Comparison of ENCODE assay signal across 1 cellular context in genomic region chr7:106869954-106870353, GRCh38.
TF ChIP-seq lines count a peak whose summit lies in the region.

No MANE protein-coding gene starts in this region.

TF ChIP-seq in K562, 482 proteins besides CTCF, POLR2A, EP300 and RAD21 (continued from another document and continues in another):
- peak; percentile 64; the same call in 1 of the 2 replicates for TF ChIP-seq SMAD4 (CRISPR knock-in tag; conservative IDR thresholded peaks at IDR 0.05)
- TF ChIP-seq NCOA6 (IDR thresholded peaks at IDR 0.05), result no peak
- TF ChIP-seq DNMT1 (IDR thresholded peaks at IDR 0.05), result no peak
- no peak for TF ChIP-seq CBX3 (IDR thresholded peaks at IDR 0.05; ENCODE audit: borderline replicate concordance in 1 of 2, low read length in 2 of 2)
- TF ChIP-seq MEIS2 (IDR thresholded peaks at IDR 0.05; ENCODE audit: partially characterized antibody), result peak; percentile 36
- TF ChIP-seq ZNF79 (CRISPR knock-in tag; IDR thresholded peaks at IDR 0.05; ENCODE audit: low read depth), result no peak
- TF ChIP-seq CGGBP1 (CRISPR knock-in tag; IDR thresholded peaks at IDR 0.05), result no peak
- no peak for TF ChIP-seq SIRT6 (IDR thresholded peaks at IDR 0.05; ENCODE audit: low read depth, low read length)
- TF ChIP-seq HOXB6 (CRISPR knock-in tag; IDR thresholded peaks at IDR 0.05; ENCODE audit: borderline replicate concordance), result no peak
- TF ChIP-seq RBFOX2 (IDR thresholded peaks at IDR 0.05; ENCODE audit: low read depth, low read length), result no peak
- TF ChIP-seq E2F3 (CRISPR knock-in tag; IDR thresholded peaks at IDR 0.05), result no peak
- no peak for TF ChIP-seq U2AF1 (optimal IDR thresholded peaks at IDR 0.05; ENCODE audit: low read depth, low read length)
- no peak for TF ChIP-seq SREBF2 (CRISPR knock-in tag; IDR thresholded peaks at IDR 0.05)
- TF ChIP-seq, protein P1, sequence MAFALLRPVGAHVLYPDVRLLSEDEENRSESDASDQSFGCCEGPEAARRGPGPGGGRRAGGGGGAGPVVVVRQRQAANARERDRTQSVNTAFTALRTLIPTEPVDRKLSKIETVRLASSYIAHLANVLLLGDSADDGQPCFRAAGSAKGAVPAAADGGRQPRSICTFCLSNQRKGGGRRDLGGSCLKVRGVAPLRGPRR (CRISPR knock-in tag; IDR thresholded peaks at IDR 0.05), result no peak
- no peak for TF ChIP-seq TCF7 (IDR thresholded peaks at IDR 0.05; ENCODE audit: borderline replicate concordance)
- TF ChIP-seq ZNF134 (CRISPR knock-in tag; conservative IDR thresholded peaks at IDR 0.05), result no peak
- no peak for TF ChIP-seq NR3C1 (CRISPR knock-in tag; IDR thresholded peaks at IDR 0.05)
- TF ChIP-seq, protein P2, sequence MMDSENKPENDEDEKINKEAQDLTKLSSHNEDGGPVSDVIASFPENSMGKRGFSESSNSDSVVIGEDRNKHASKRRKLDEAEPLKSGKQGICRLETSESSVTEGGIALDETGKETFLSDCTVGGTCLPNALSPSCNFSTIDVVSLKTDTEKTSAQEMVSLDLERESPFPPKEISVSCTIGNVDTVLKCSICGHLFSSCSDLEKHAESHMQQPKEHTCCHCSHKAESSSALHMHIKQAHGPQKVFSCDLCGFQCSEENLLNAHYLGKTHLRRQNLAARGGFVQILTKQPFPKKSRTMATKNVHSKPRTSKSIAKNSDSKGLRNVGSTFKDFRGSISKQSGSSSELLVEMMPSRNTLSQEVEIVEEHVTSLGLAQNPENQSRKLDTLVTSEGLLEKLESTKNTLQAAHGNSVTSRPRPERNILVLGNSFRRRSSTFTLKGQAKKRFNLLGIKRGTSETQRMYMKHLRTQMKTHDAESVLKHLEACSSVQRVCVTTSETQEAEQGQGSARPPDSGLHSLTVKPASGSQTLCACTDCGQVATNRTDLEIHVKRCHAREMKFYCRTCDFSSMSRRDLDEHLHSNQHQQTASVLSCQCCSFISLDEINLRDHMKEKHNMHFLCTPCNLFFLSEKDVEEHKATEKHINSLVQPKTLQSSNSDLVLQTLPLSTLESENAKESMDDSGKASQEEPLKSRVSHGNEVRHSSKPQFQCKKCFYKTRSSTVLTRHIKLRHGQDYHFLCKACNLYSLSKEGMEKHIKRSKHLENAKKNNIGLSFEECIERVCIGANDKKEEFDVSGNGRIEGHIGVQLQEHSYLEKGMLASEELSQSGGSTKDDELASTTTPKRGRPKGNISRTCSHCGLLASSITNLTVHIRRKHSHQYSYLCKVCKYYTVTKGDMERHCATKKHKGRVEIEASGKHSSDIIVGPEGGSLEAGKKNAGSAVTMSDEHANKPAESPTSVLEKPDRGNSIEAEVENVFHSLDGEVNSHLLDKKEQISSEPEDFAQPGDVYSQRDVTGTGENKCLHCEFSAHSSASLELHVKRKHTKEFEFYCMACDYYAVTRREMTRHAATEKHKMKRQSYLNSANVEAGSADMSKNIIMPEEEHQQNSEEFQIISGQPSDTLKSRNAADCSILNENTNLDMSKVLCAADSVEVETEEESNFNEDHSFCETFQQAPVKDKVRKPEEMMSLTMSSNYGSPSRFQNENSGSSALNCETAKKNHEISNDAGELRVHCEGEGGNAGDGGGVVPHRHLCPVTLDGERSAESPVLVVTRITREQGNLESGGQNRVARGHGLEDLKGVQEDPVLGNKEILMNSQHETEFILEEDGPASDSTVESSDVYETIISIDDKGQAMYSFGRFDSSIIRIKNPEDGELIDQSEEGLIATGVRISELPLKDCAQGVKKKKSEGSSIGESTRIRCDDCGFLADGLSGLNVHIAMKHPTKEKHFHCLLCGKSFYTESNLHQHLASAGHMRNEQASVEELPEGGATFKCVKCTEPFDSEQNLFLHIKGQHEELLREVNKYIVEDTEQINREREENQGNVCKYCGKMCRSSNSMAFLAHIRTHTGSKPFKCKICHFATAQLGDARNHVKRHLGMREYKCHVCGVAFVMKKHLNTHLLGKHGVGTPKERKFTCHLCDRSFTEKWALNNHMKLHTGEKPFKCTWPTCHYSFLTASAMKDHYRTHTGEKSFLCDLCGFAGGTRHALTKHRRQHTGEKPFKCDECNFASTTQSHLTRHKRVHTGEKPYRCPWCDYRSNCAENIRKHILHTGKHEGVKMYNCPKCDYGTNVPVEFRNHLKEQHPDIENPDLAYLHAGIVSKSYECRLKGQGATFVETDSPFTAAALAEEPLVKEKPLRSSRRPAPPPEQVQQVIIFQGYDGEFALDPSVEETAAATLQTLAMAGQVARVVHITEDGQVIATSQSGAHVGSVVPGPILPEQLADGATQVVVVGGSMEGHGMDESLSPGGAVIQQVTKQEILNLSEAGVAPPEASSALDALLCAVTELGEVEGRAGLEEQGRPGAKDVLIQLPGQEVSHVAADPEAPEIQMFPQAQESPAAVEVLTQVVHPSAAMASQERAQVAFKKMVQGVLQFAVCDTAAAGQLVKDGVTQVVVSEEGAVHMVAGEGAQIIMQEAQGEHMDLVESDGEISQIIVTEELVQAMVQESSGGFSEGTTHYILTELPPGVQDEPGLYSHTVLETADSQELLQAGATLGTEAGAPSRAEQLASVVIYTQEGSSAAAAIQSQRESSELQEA (IDR thresholded peaks at IDR 0.05; ENCODE audit: low read depth), result no peak
- 0 out of 2 replicates have a peak, but pooled peaks have one; percentile 25 for TF ChIP-seq JUND (IDR thresholded peaks at IDR 0.05; ENCODE audit: borderline replicate concordance, low read depth, low read length)
- no peak for TF ChIP-seq JUND (tag; IDR thresholded peaks at IDR 0.05; ENCODE audit: borderline replicate concordance, low read depth, low read length)
- TF ChIP-seq ZNF146 (CRISPR knock-in tag; IDR thresholded peaks at IDR 0.05; ENCODE audit: unreplicated experiment), result no peak
- no peak for TF ChIP-seq ZNF253 (CRISPR knock-in tag; conservative IDR thresholded peaks at IDR 0.05)
- no peak for TF ChIP-seq NCOA4 (IDR thresholded peaks at IDR 0.05; ENCODE audit: partially characterized antibody)
- no peak for TF ChIP-seq ZKSCAN8 (CRISPR knock-in tag; IDR thresholded peaks at IDR 0.05)
- no peak for TF ChIP-seq ZBTB17 (CRISPR knock-in tag; IDR thresholded peaks at IDR 0.05)
- TF ChIP-seq ZNF23 (CRISPR knock-in tag; IDR thresholded peaks at IDR 0.05), result no peak
- TF ChIP-seq, protein P3, sequence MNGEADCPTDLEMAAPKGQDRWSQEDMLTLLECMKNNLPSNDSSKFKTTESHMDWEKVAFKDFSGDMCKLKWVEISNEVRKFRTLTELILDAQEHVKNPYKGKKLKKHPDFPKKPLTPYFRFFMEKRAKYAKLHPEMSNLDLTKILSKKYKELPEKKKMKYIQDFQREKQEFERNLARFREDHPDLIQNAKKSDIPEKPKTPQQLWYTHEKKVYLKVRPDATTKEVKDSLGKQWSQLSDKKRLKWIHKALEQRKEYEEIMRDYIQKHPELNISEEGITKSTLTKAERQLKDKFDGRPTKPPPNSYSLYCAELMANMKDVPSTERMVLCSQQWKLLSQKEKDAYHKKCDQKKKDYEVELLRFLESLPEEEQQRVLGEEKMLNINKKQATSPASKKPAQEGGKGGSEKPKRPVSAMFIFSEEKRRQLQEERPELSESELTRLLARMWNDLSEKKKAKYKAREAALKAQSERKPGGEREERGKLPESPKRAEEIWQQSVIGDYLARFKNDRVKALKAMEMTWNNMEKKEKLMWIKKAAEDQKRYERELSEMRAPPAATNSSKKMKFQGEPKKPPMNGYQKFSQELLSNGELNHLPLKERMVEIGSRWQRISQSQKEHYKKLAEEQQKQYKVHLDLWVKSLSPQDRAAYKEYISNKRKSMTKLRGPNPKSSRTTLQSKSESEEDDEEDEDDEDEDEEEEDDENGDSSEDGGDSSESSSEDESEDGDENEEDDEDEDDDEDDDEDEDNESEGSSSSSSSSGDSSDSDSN (IDR thresholded peaks at IDR 0.05; ENCODE audit: borderline replicate concordance in 1 of 2, low read depth in 2 of 2, low read length in 2 of 2), result 0 out of 4 replicates have a peak, but pooled peaks of 1 of the 2 experiments have one; percentile 17
- TF ChIP-seq TEAD1 (CRISPR knock-in tag; IDR thresholded peaks at IDR 0.05), result no peak
- TF ChIP-seq, protein P4, sequence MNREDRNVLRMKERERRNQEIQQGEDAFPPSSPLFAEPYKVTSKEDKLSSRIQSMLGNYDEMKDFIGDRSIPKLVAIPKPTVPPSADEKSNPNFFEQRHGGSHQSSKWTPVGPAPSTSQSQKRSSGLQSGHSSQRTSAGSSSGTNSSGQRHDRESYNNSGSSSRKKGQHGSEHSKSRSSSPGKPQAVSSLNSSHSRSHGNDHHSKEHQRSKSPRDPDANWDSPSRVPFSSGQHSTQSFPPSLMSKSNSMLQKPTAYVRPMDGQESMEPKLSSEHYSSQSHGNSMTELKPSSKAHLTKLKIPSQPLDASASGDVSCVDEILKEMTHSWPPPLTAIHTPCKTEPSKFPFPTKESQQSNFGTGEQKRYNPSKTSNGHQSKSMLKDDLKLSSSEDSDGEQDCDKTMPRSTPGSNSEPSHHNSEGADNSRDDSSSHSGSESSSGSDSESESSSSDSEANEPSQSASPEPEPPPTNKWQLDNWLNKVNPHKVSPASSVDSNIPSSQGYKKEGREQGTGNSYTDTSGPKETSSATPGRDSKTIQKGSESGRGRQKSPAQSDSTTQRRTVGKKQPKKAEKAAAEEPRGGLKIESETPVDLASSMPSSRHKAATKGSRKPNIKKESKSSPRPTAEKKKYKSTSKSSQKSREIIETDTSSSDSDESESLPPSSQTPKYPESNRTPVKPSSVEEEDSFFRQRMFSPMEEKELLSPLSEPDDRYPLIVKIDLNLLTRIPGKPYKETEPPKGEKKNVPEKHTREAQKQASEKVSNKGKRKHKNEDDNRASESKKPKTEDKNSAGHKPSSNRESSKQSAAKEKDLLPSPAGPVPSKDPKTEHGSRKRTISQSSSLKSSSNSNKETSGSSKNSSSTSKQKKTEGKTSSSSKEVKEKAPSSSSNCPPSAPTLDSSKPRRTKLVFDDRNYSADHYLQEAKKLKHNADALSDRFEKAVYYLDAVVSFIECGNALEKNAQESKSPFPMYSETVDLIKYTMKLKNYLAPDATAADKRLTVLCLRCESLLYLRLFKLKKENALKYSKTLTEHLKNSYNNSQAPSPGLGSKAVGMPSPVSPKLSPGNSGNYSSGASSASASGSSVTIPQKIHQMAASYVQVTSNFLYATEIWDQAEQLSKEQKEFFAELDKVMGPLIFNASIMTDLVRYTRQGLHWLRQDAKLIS (CRISPR knock-in tag; IDR thresholded peaks at IDR 0.05), result no peak
- TF ChIP-seq, protein P5, sequence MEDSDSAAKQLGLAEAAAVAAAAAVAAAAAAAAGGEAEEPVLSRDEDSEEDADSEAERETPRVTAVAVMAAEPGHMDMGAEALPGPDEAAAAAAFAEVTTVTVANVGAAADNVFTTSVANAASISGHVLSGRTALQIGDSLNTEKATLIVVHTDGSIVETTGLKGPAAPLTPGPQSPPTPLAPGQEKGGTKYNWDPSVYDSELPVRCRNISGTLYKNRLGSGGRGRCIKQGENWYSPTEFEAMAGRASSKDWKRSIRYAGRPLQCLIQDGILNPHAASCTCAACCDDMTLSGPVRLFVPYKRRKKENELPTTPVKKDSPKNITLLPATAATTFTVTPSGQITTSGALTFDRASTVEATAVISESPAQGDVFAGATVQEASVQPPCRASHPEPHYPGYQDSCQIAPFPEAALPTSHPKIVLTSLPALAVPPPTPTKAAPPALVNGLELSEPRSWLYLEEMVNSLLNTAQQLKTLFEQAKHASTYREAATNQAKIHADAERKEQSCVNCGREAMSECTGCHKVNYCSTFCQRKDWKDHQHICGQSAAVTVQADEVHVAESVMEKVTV (CRISPR knock-in tag; IDR thresholded peaks at IDR 0.05), result no peak
- no peak for TF ChIP-seq ZNF445 (CRISPR knock-in tag; IDR thresholded peaks at IDR 0.05; ENCODE audit: low read depth)
- TF ChIP-seq SETDB1 (IDR thresholded peaks at IDR 0.05; ENCODE audit: low read length), result no peak
- no peak for TF ChIP-seq POLR2AphosphoS2 (IDR thresholded peaks at IDR 0.05; ENCODE audit: low read length)
- TF ChIP-seq, protein P6, sequence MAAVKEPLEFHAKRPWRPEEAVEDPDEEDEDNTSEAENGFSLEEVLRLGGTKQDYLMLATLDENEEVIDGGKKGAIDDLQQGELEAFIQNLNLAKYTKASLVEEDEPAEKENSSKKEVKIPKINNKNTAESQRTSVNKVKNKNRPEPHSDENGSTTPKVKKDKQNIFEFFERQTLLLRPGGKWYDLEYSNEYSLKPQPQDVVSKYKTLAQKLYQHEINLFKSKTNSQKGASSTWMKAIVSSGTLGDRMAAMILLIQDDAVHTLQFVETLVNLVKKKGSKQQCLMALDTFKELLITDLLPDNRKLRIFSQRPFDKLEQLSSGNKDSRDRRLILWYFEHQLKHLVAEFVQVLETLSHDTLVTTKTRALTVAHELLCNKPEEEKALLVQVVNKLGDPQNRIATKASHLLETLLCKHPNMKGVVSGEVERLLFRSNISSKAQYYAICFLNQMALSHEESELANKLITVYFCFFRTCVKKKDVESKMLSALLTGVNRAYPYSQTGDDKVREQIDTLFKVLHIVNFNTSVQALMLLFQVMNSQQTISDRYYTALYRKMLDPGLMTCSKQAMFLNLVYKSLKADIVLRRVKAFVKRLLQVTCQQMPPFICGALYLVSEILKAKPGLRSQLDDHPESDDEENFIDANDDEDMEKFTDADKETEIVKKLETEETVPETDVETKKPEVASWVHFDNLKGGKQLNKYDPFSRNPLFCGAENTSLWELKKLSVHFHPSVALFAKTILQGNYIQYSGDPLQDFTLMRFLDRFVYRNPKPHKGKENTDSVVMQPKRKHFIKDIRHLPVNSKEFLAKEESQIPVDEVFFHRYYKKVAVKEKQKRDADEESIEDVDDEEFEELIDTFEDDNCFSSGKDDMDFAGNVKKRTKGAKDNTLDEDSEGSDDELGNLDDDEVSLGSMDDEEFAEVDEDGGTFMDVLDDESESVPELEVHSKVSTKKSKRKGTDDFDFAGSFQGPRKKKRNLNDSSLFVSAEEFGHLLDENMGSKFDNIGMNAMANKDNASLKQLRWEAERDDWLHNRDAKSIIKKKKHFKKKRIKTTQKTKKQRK (IDR thresholded peaks at IDR 0.05; ENCODE audit: borderline replicate concordance, low read depth, low read length), result no peak
- TF ChIP-seq SMARCA5 (IDR thresholded peaks at IDR 0.05), result no peak
- no peak for TF ChIP-seq ASH1L (IDR thresholded peaks at IDR 0.05; ENCODE audit: borderline replicate concordance, low read depth, partially characterized antibody)
- no peak for TF ChIP-seq NRF1 (conservative IDR thresholded peaks at IDR 0.05 in 1 of 2, IDR thresholded peaks at IDR 0.05 in 1 of 2)
- no peak for TF ChIP-seq KLF16 (IDR thresholded peaks at IDR 0.05)
- TF ChIP-seq TCF3 (CRISPR knock-in tag; IDR thresholded peaks at IDR 0.05), result peak; percentile 44; the same call in 1 of the 2 replicates
- 0 out of 2 replicates have a peak, but pooled peaks have one; percentile 16 for TF ChIP-seq PML (IDR thresholded peaks at IDR 0.05; ENCODE audit: low read length)
- TF ChIP-seq TEAD4 (IDR thresholded peaks at IDR 0.05; ENCODE audit: low read length), result peak; percentile 26; the same call in 1 of the 2 replicates
- TF ChIP-seq TEAD4 (CRISPR knock-in tag; IDR thresholded peaks at IDR 0.05; ENCODE audit: borderline replicate concordance), result no peak
- 0 out of 2 replicates have a peak, but pooled peaks have one; percentile 9 for TF ChIP-seq MYC (IDR thresholded peaks at IDR 0.05; ENCODE audit: low read depth, low read length)
- no peak for TF ChIP-seq MYC (CRISPR knock-in tag; IDR thresholded peaks at IDR 0.05; ENCODE audit: borderline replicate concordance, low read depth)
- 0 out of 2 replicates have a peak, but pooled peaks have one; percentile 14 for TF ChIP-seq ILK (tag; IDR thresholded peaks at IDR 0.05; ENCODE audit: borderline replicate concordance, low read depth)
- TF ChIP-seq GATAD2B (IDR thresholded peaks at IDR 0.05; ENCODE audit: borderline replicate concordance), result no peak
- TF ChIP-seq SRF (CRISPR knock-in tag; IDR thresholded peaks at IDR 0.05), result no peak
- TF ChIP-seq CCAR2 (IDR thresholded peaks at IDR 0.05; ENCODE audit: low read depth, low read length), result no peak
